In the genomic region with DNA sequence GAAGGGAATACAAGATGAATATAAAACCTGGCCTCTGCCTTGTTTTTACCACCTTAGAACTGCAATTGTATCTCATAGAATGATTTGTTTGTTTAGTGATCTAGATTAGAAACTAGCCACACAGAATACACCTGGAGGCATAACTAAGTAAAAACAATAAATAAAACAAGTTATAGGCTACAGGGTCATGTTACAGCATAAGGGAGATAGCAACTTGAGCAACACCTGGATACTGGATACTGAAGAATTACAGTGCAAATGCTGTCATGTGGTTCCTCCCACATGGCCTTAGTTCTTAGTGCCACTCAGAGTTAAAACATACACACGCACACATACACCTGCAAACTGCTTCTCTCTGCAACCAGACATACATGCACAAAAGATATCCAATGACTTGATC, we compare ENCODE assay signal across 18 cellular contexts.
DNase-seq lines count a peak whose midpoint lies in the region; ATAC-seq and TF ChIP-seq lines count a peak whose summit lies in the region.
"Had no signal": no experiment of that assay in that cellular context is flagged by ENCODE, and none has a peak within 500 bp of the region (broad histone marks: within the 10 kb centered on the region; RNA-seq: fewer than 3 reads in every experiment).

No MANE protein-coding gene starts in this region.

- H3K4me1 Mint-ChIP-seq in CD8-positive, alpha-beta memory T cell = peaks cover 17 to 37% (median 25%) of the 10 kb centered on the region in 3 donors

- no peak overlapping the region for H3K4me3 ChIP-seq in CD8-positive, alpha-beta memory T cell (ENCODE audit: low read length)
- no peak overlapping the region for H3K4me3 ChIP-seq in epithelial cell of esophagus (ENCODE audit: low read length)
- H3K4me3 ChIP-seq: cardiac muscle cell, esophagus squamous epithelium had no signal

- peaks cover 0 to 26% (median 0%) of the 10 kb centered on the region in 3 donors for H3K36me3 Mint-ChIP-seq in CD8-positive, alpha-beta memory T cell
- H3K36me3 Mint-ChIP-seq: activated CD8-positive, alpha-beta memory T cell treated with anti-CD3 and anti-CD28 coated beads, Interleukin-2, amount 10 ng/mL, durations not matched to agents 7 days and 5 days; immature natural killer cell had no signal

- peaks cover 0 to 5% (median 0%) of the 10 kb centered on the region in 5 donors for H3K9me3 Mint-ChIP-seq in CD8-positive, alpha-beta memory T cell
- H3K9me3 Mint-ChIP-seq: activated T-helper 2 cell treated with anti-CD3 and anti-CD28 coated beads, Interferon-gamma antibody, Interleukin-2, Interleukin-4, amounts not matched to agents 10 μg/mL and 5 μg/mL and 100 μg/mL, durations not matched to agents 14 hours and 24 hours and 36 hours; immature natural killer cell had no signal

- ATAC-seq in GM19328 (IDR thresholded peaks at IDR 0.05; ENCODE audit: unreplicated experiment) (no peak), HG02763 (IDR thresholded peaks at IDR 0.05; ENCODE audit: unreplicated experiment) (no peak)
- ATAC-seq: activated CD8-positive, alpha-beta memory T cell treated with anti-CD3 and anti-CD28 coated beads, Interleukin-2, amount 10 ng/mL, durations not matched to agents 7 days and 5 days; HCT116 had no signal

- DNase-seq in CD8-positive, alpha-beta memory T cell = no peak
- DNase-seq in HPDE6-E6E7 (ENCODE audit: extremely low spot score) = peak; percentile 7
- peak; percentile 11 for DNase-seq in NCI-H69 (lab: John Stamatoyannopoulos, UW)
- peak; percentile 41 for DNase-seq in epithelial cell of esophagus (ENCODE audit: low read depth)
- DNase-seq in stimulated activated naive CD4-positive, alpha-beta T cell treated with Interleukin-2 at 50 U/mL for 16 hours (lab: John Stamatoyannopoulos, UW) = no peak
- DNase-seq in putamen (ENCODE audit: low spot score) = no peak
- DNase-seq: activated CD4-positive, CD25-positive, alpha-beta regulatory T cell treated with anti-CD3 and anti-CD28 coated beads, Interleukin-2, amount 50 U/mL, for 72 hours; activated CD8-positive, alpha-beta memory T cell treated with anti-CD3 and anti-CD28 coated beads, Interleukin-2, amount 10 ng/mL, durations not matched to agents 7 days and 5 days; esophagus squamous epithelium; immature natural killer cell; KG1; NCI-H524 treated with DMSO at 0.1 percent for 48 hours; SK-N-SH had no signal

- no peaks in the 10 kb centered on the region for H3K27me3 Mint-ChIP-seq in CD8-positive, alpha-beta memory T cell
- H3K27me3 Mint-ChIP-seq: activated CD8-positive, alpha-beta memory T cell treated with anti-CD3 and anti-CD28 coated beads, Interleukin-2, amount 10 ng/mL, durations not matched to agents 7 days and 5 days had no signal

- H3K36me3 ChIP-seq in CD8-positive, alpha-beta memory T cell (ENCODE audit: insufficient read depth, low read length) = no peaks in the 10 kb centered on the region
- H3K36me3 ChIP-seq: cardiac muscle cell, esophagus squamous epithelium had no signal

- peaks cover 8% of the 10 kb centered on the region for H3K4me1 ChIP-seq in CD8-positive, alpha-beta memory T cell (ENCODE audit: insufficient read depth, low read length)
- H3K4me1 ChIP-seq: esophagus squamous epithelium had no signal

- H3K27ac Mint-ChIP-seq in CD8-positive, alpha-beta memory T cell = peak overlapping the region in 5 of 8 donors; percentile 0 to 25 (median 8)
- H3K27ac Mint-ChIP-seq: activated CD8-positive, alpha-beta memory T cell treated with anti-CD3 and anti-CD28 coated beads, Interleukin-2, amount 10 ng/mL, durations not matched to agents 7 days and 5 days; activated T-helper 2 cell treated with anti-CD3 and anti-CD28 coated beads, Interferon-gamma antibody, Interleukin-2, Interleukin-4, amounts not matched to agents 10 μg/mL and 5 μg/mL and 100 μg/mL, durations not matched to agents 14 hours and 24 hours and 36 hours; immature natural killer cell had no signal

- no peak overlapping the region for H3K27ac ChIP-seq in CD8-positive, alpha-beta memory T cell (ENCODE audit: low read depth, low read length)
- H3K27ac ChIP-seq: cardiac muscle cell, esophagus squamous epithelium had no signal

- TF ChIP-seq CTCF in epithelial cell of esophagus (IDR thresholded peaks at IDR 0.05; ENCODE audit: insufficient read depth, low read depth, low read length, missing control alignments) = no peak

- H3K9me3 ChIP-seq in CD8-positive, alpha-beta memory T cell (ENCODE audit: low read length) = no peaks in the 10 kb centered on the region
- H3K9me3 ChIP-seq: SK-N-SH had no signal

- no peaks in the 10 kb centered on the region for H3K27me3 ChIP-seq in CD8-positive, alpha-beta memory T cell (ENCODE audit: insufficient read depth, low read length, poor library complexity, severe bottlenecking)
- H3K27me3 ChIP-seq: cardiac muscle cell, esophagus squamous epithelium had no signal

- CTCF ChIA-PET in CD8-positive, alpha-beta memory T cell (lab: Charles Lee) = no interaction called here

- H3K4me3 Mint-ChIP-seq in CD8-positive, alpha-beta memory T cell = peak overlapping the region in 2 of 7 donors; percentile 0 to 51
- H3K4me3 Mint-ChIP-seq: activated CD8-positive, alpha-beta memory T cell treated with anti-CD3 and anti-CD28 coated beads, Interleukin-2, amount 10 ng/mL, durations not matched to agents 7 days and 5 days; immature natural killer cell had no signal

- POLR2A ChIA-PET in CD8-positive, alpha-beta memory T cell (lab: Charles Lee) = no interaction called here

Comparison
In these comparisons a context has a peak if more than half of its experiments do, and no peak if none do; other contexts are left out.
1. DNase-seq: peak in HPDE6-E6E7 (single experiment), NCI-H69 (single experiment) and epithelial cell of esophagus (single experiment); none in CD8-positive, alpha-beta memory T cell (0 of 5), stimulated activated naive CD4-positive, alpha-beta T cell treated with Interleukin-2 at 50 U/mL for 16 hours (single experiment) and putamen (single experiment).